ENCODE assay signal across 12 cellular contexts in genomic region chr11:73320786-73321325, GRCh38. TPM values are rescaled to one million over a fixed set of nuclear protein-coding genes. Genes with fewer than 3 reads are reported as not detected.
DNase-seq lines count a peak whose midpoint lies in the region; ATAC-seq and TF ChIP-seq lines count a peak whose summit lies in the region.
"Had no signal": no experiment of that assay in that cellular context is flagged by ENCODE, and none has a peak within 500 bp of the region (broad histone marks: within the 10 kb centered on the region; RNA-seq: fewer than 3 reads in every experiment).

No MANE protein-coding gene starts in this region.

- H2BK15ac ChIP-seq in mesenchymal stem cell (ENCODE audit: low read depth, poor library complexity, severe bottlenecking) = peak overlapping the region; percentile 78

- H3K23ac ChIP-seq in mesenchymal stem cell (ENCODE audit: low read length in 2 of 2) = no peak overlapping the region

- H3K27ac ChIP-seq in colonic mucosa = peak overlapping the region; percentile 47
- H3K27ac ChIP-seq in mesenchymal stem cell (ENCODE audit: low read length, poor library complexity, severe bottlenecking) = peak overlapping the region; percentile 90
- peak overlapping the region; percentile 76 to 90 for H3K27ac ChIP-seq in testis

- peaks cover 5% of the 10 kb centered on the region for H3K79me1 ChIP-seq in mesenchymal stem cell (replicated peaks; ENCODE audit: low read length, poor library complexity, severe bottlenecking)

- H3K9me3 Mint-ChIP-seq in activated naive CD8-positive, alpha-beta T cell treated with anti-CD3 and anti-CD28 coated beads for 36 hours = no peaks in the 10 kb centered on the region

- no peaks in the 10 kb centered on the region for H3K4me1 ChIP-seq in colonic mucosa
- peaks cover 80% of the 10 kb centered on the region for H3K4me1 ChIP-seq in mesenchymal stem cell (ENCODE audit: control insufficient read depth, insufficient read depth, low read depth, low read length)
- H3K4me1 ChIP-seq in testis = peaks cover 76% of the 10 kb centered on the region

- no peak for TF ChIP-seq CTCF in colonic mucosa (IDR thresholded peaks at IDR 0.05)
- TF ChIP-seq CTCF in testis (IDR thresholded peaks at IDR 0.05) = no peak

- no peaks in the 10 kb centered on the region for H3K9me3 ChIP-seq in colonic mucosa
- no peaks in the 10 kb centered on the region for H3K9me3 ChIP-seq in mesenchymal stem cell (ENCODE audit: control insufficient read depth, low read length)
- H3K9me3 ChIP-seq in testis = no peaks in the 10 kb centered on the region

- peak overlapping the region; percentile 99 for H2BK12ac ChIP-seq in mesenchymal stem cell (ENCODE audit: low read length in 2 of 2)

- no peak overlapping the region for H2AFZ ChIP-seq in mesenchymal stem cell (ENCODE audit: low read depth, low read length)

- peak overlapping the region; percentile 95 for H2AK5ac ChIP-seq in mesenchymal stem cell (ENCODE audit: low read length, severe bottlenecking)

- H2BK5ac ChIP-seq in mesenchymal stem cell (ENCODE audit: low read depth, low read length, poor library complexity, severe bottlenecking) = peak overlapping the region; percentile 32

- no peak for TF ChIP-seq POLR2A in testis (IDR thresholded peaks at IDR 0.05)

- H3K4me3 ChIP-seq in colonic mucosa = no peak overlapping the region
- H3K4me3 ChIP-seq in mesenchymal stem cell (ENCODE audit: insufficient read depth in 1 of 2, low read depth in 1 of 2, low read length in 2 of 2) = no peak overlapping the region
- H3K4me3 ChIP-seq in testis = no peak overlapping the region

- DNase-seq in NCI-H446 treated with DMSO at 0.1 percent for 48 hours (lab: John Stamatoyannopoulos, UW) = peak; percentile 62
- DNase-seq in colonic mucosa = no peak
- DNase-seq in mesenchymal stem cell = peak; percentile 46
- no peak for DNase-seq in testis
- DNase-seq in activated naive CD8-positive, alpha-beta T cell treated with anti-CD3 and anti-CD28 coated beads for 36 hours = no peak
- DNase-seq in GM19240 (ENCODE audit: insufficient read length, low spot score) = no peak
- DNase-seq in SW 1271 (lab: John Stamatoyannopoulos, UW) = no peak
- DNase-seq: activated CD4-positive, CD25-positive, alpha-beta regulatory T cell; activated effector memory CD4-positive, alpha-beta T cell treated with anti-CD3 and anti-CD28 coated beads, Interleukin-2, amount 50 U/mL, for 16 hours; left cardiac atrium had no signal

- peak overlapping the region; percentile 95 to 98 for H3K4ac ChIP-seq in mesenchymal stem cell (ENCODE audit: low read depth in 1 of 2, low read length in 2 of 2)

- no peak overlapping the region for H3K27ac Mint-ChIP-seq in activated naive CD8-positive, alpha-beta T cell treated with anti-CD3 and anti-CD28 coated beads for 36 hours

- no peak overlapping the region for H3K4me2 ChIP-seq in mesenchymal stem cell (ENCODE audit: low read length, poor library complexity, severe bottlenecking)

- no peaks in the 10 kb centered on the region for H3K27me3 ChIP-seq in colonic mucosa
- no peaks in the 10 kb centered on the region for H3K27me3 ChIP-seq in mesenchymal stem cell (ENCODE audit: control insufficient read depth in 1 of 2, insufficient read depth in 1 of 2, low read length in 2 of 2)
- no peaks in the 10 kb centered on the region for H3K27me3 ChIP-seq in testis

- H2BK120ac ChIP-seq in mesenchymal stem cell (ENCODE audit: low read depth, low read length) = peak overlapping the region; percentile 87

- H4K91ac ChIP-seq in mesenchymal stem cell (ENCODE audit: low read length) = peak overlapping the region; percentile 98

- WGBS in mesenchymal stem cell = 63% methylated on average over 6 of the region's 6 CpGs
- WGBS in testis, 2 donors = 52 to 63% methylated on average over 6 of the region's 6 CpGs

- H4K8ac ChIP-seq in mesenchymal stem cell (ENCODE audit: low read length) = peak overlapping the region; percentile 93

- no peaks in the 10 kb centered on the region for H3K36me3 ChIP-seq in colonic mucosa
- peaks cover 17 to 36% of the 10 kb centered on the region in 2 experiments for H3K36me3 ChIP-seq in mesenchymal stem cell (ENCODE audit: control insufficient read depth in 1 of 2, insufficient read depth in 2 of 2, low read depth in 1 of 2, low read length in 2 of 2)
- H3K36me3 ChIP-seq in testis (ENCODE audit: low read depth, missing control alignments) = no peaks in the 10 kb centered on the region

- intact Hi-C loops in colonic mucosa (cut with DNase I) (no loop called here), testis (cut with DNase I; ENCODE audit: low total_unique reads) (no loop called here)

- H3K36me3 Mint-ChIP-seq in activated naive CD8-positive, alpha-beta T cell treated with anti-CD3 and anti-CD28 coated beads for 36 hours = no peaks in the 10 kb centered on the region

- no peak overlapping the region for H3K4me3 Mint-ChIP-seq in activated naive CD8-positive, alpha-beta T cell treated with anti-CD3 and anti-CD28 coated beads for 36 hours

- H3K4me1 Mint-ChIP-seq in activated naive CD8-positive, alpha-beta T cell treated with anti-CD3 and anti-CD28 coated beads for 36 hours = peaks cover 8% of the 10 kb centered on the region

- peak overlapping the region in 1 of 2 experiments; percentile 92 for H3K14ac ChIP-seq in mesenchymal stem cell (ENCODE audit: low read length in 2 of 2)

- H3K9ac ChIP-seq in colonic mucosa (ENCODE audit: low read depth in 2 of 2, low read length in 2 of 2) (peak overlapping the region; percentile 24 to 27), mesenchymal stem cell (ENCODE audit: low read length) (peak overlapping the region; percentile 31)

- H3K18ac ChIP-seq in mesenchymal stem cell (ENCODE audit: low read depth in 1 of 2, low read length in 2 of 2) = peak overlapping the region; percentile 90 to 99

- H3K27me3 Mint-ChIP-seq in activated naive CD8-positive, alpha-beta T cell treated with anti-CD3 and anti-CD28 coated beads for 36 hours = no peaks in the 10 kb centered on the region

- no peak for ATAC-seq in GM18511 (IDR thresholded peaks at IDR 0.05; ENCODE audit: unreplicated experiment)
- ATAC-seq: Panc1 had no signal

RNA-seq across cellular contexts. Expression of gene ARHGEF17, which starts 12.8 kb away (rescaled TPM):
- total RNA-seq in colonic mucosa = 10 to 100 TPM in 1 of 2 donors, 1 to 10 TPM in 1; 8.6 to 13.4 TPM
- polyA plus RNA-seq in mesenchymal stem cell (2013, experiment 1 of 2) = 69.6 TPM
- polyA plus RNA-seq in mesenchymal stem cell (2013, experiment 2 of 2) = 65.7 TPM
- 10 to 100 TPM; 50.1 to 58.5 TPM for total RNA-seq in testis
- 29.4 TPM for polyA plus RNA-seq in testis (ENCODE audit: insufficient read depth, low read depth, low replicate concordance)
- total RNA-seq in activated naive CD8-positive, alpha-beta T cell treated with anti-CD3 and anti-CD28 coated beads for 36 hours = under 1 TPM in 1 of 2 experiments, not detected in 1; 0.08 TPM

RNA-seq across cellular contexts. Expression of gene P2RY6, which starts 48.7 kb away (rescaled TPM):
- 1 to 10 TPM in 1 of 2 donors, under 1 TPM in 1; 0.91 to 1.4 TPM for total RNA-seq in colonic mucosa
- 0.35 TPM for polyA plus RNA-seq in mesenchymal stem cell (2013, experiment 1 of 2)
- polyA plus RNA-seq in mesenchymal stem cell (2013, experiment 2 of 2) = 0.21 TPM
- under 1 TPM; 0.25 to 0.47 TPM for total RNA-seq in testis
- polyA plus RNA-seq in testis (ENCODE audit: insufficient read depth, low read depth, low replicate concordance) = 2.7 TPM
- not detected for total RNA-seq in activated naive CD8-positive, alpha-beta T cell treated with anti-CD3 and anti-CD28 coated beads for 36 hours

RNA-seq across cellular contexts. Expression of gene RELT, which starts 55.3 kb away (rescaled TPM):
- total RNA-seq in colonic mucosa (1 to 10 TPM; 4.0 to 7.1 TPM), testis (1 to 10 TPM; 8.4 to 8.6 TPM)
- polyA plus RNA-seq in mesenchymal stem cell (2013, experiment 1 of 2) = 2.6 TPM
- 3.0 TPM for polyA plus RNA-seq in mesenchymal stem cell (2013, experiment 2 of 2)
- polyA plus RNA-seq in testis (ENCODE audit: insufficient read depth, low read depth, low replicate concordance) = 6.2 TPM
- 10 to 100 TPM; 23.2 to 24.2 TPM for total RNA-seq in activated naive CD8-positive, alpha-beta T cell treated with anti-CD3 and anti-CD28 coated beads for 36 hours

Comparison
In these comparisons a context has a peak if more than half of its experiments do, and no peak if none do; other contexts are left out.
1. DNase-seq: peak in NCI-H446 treated with DMSO at 0.1 percent for 48 hours (single experiment) and mesenchymal stem cell (single experiment); none in colonic mucosa (single experiment), testis (single experiment), activated naive CD8-positive, alpha-beta T cell treated with anti-CD3 and anti-CD28 coated beads for 36 hours (single experiment), GM19240 (single experiment) and SW 1271 (0 of 2).
2. RNA of gene ARHGEF17, which starts 12.8 kb away (total RNA-seq): 50.1 to 58.5 TPM in testis and 8.6 to 13.4 TPM in colonic mucosa; 0.08 TPM in activated naive CD8-positive, alpha-beta T cell treated with anti-CD3 and anti-CD28 coated beads for 36 hours; every median in the first group is over 4 times any median in the second.
3. Peak in every context shown above with its lines, with median percentiles within 50 percentile points of each other: H3K27ac ChIP-seq.